In genomic region chr1:29906927-29907326, GRCh38 we compare ENCODE assay signal across 8 cellular contexts.
"Had no signal": no experiment of that assay in that cellular context is flagged by ENCODE, and none has a peak within 500 bp of the region (broad histone marks: within the 10 kb centered on the region; RNA-seq: fewer than 3 reads in every experiment).

No MANE protein-coding gene starts in this region.

- DNase-seq: GM23248, GOT3, H9, HCEC 1CT, KG1 had no signal

- H3K27ac ChIP-seq: GM23248 had no signal

- H3K9ac ChIP-seq: GM23248 had no signal

- H3K4me3 ChIP-seq: GM23248, K562 had no signal

- H2AFZ ChIP-seq: GM23248 had no signal

- ATAC-seq: HepG2, K562 had no signal

- FAIRE-seq: H54, HepG2, K562 had no signal
